In genomic region chr6:90701146-90701781, GRCh38 we compare ENCODE assay signal across 8 cellular contexts.
DNase-seq lines count a peak whose midpoint lies in the region; ATAC-seq, FAIRE-seq and TF ChIP-seq lines count a peak whose summit lies in the region.

No MANE protein-coding gene starts in this region.

- H3K79me2 ChIP-seq in HepG2 (ENCODE audit: insufficient read depth, low read length), result no peaks in the 10 kb centered on the region

- BruUV-seq in HepG2 (replicated peaks; lab: Mats Ljungman, UMichigan), result no TSS peak

- H3K27me3 Mint-ChIP-seq in type B pancreatic cell, result peaks cover 8% of the 10 kb centered on the region

- H3K27ac ChIP-seq in HepG2 (ENCODE audit: extremely low read length, insufficient read depth, low read length), result no peak overlapping the region
- H3K27ac ChIP-seq in right lobe of liver, result no peak overlapping the region

- CTCF ChIA-PET in HepG2 (lab: Yijun Ruan, JAX; ENCODE audit: low intra/inter-chr PET ratio, low total read pairs), result no interaction called here

- FAIRE-seq in HepG2 (lab: Jason Lieb, UNC) (no peak), frontal cortex (lab: Jason Lieb, UNC) (no peak)

- H3K4me1 ChIP-seq in HepG2 (ENCODE audit: insufficient read depth, low read length) (no peaks in the 10 kb centered on the region), right lobe of liver (no peaks in the 10 kb centered on the region)

- POLR2A ChIA-PET in HepG2 (lab: Yijun Ruan, JAX), result no interaction called here

- no peaks in the 10 kb centered on the region for H3K9me3 Mint-ChIP-seq in type B pancreatic cell

- intact Hi-C loops in HepG2 (cut with micrococcal nuclease; ENCODE audit: unreplicated experiment), result no loop called here
- intact Hi-C loops in right lobe of liver (cut with DNase I), result no loop called here

- DNase-seq in HepG2 (ENCODE audit: low spot score) (no peak), right lobe of liver (no peak), NOMO-1 treated with DMSO at 0.1 percent for 48 hours (lab: John Stamatoyannopoulos, UW; ENCODE audit: unreplicated experiment) (peak; percentile 70), frontal cortex (ENCODE audit: low spot score in 2 of 2) (no peak), superior temporal gyrus (ENCODE audit: extremely low spot score) (no peak), type B pancreatic cell (ENCODE audit: extremely low spot score, unreplicated experiment) (no peak)
- no peak for DNase-seq in stimulated activated naive CD4-positive, alpha-beta T cell (lab: John Stamatoyannopoulos, UW)

- no peaks in the 10 kb centered on the region for H3K9me3 ChIP-seq in HepG2 (ENCODE audit: low read length)
- no peaks in the 10 kb centered on the region for H3K9me3 ChIP-seq in right lobe of liver

- ATAC-seq in HepG2, result peak; percentile 41; the same call in 1 of the 3 replicates
- no peak for ATAC-seq in right lobe of liver
- ATAC-seq in HG02973 (IDR thresholded peaks at IDR 0.05; ENCODE audit: unreplicated experiment), result peak; percentile 89

- H3K4me2 ChIP-seq in HepG2 (ENCODE audit: low read depth, low read length), result no peak overlapping the region

- H2AFZ ChIP-seq in HepG2 (ENCODE audit: low read length), result no peak overlapping the region

- no peak for TF ChIP-seq CTCF in HepG2 (CRISPR knock-in tag; IDR thresholded peaks at IDR 0.05)
- TF ChIP-seq CTCF in right lobe of liver (IDR thresholded peaks at IDR 0.05), result no peak
- TF ChIP-seq CTCF in type B pancreatic cell (conservative IDR thresholded peaks at IDR 0.05), result no peak

- no peak overlapping the region for H3K9ac ChIP-seq in HepG2 (ENCODE audit: insufficient read depth, low read depth, low read length)

- H3K4me3 ChIP-seq in HepG2 (replicated peaks in 1 of 3; ENCODE audit: insufficient read depth in 1 of 3, low read depth in 2 of 3, low read length in 3 of 3) (no peak overlapping the region), right lobe of liver (no peak overlapping the region)

- H3K27me3 ChIP-seq in HepG2 (ENCODE audit: control insufficient read depth in 1 of 2, insufficient read depth in 2 of 2, low read length in 2 of 2) (no peaks in the 10 kb centered on the region), right lobe of liver (no peaks in the 10 kb centered on the region)

- H3K36me3 ChIP-seq in HepG2 (replicated peaks in 1 of 2; ENCODE audit: control insufficient read depth in 1 of 2, insufficient read depth in 2 of 2, low read length in 2 of 2) (no peaks in the 10 kb centered on the region), right lobe of liver (no peaks in the 10 kb centered on the region)

- TF ChIP-seq RAD21 in HepG2 (CRISPR knock-in tag; IDR thresholded peaks at IDR 0.05), result no peak

- peaks cover 4% of the 10 kb centered on the region for H3K4me1 Mint-ChIP-seq in type B pancreatic cell (ENCODE audit: unreplicated experiment)

- no peak for TF ChIP-seq POLR2A in HepG2 (IDR thresholded peaks at IDR 0.05; ENCODE audit: insufficient read depth in 1 of 2, low read depth in 2 of 2, low read length in 2 of 2)
- TF ChIP-seq POLR2A in right lobe of liver (IDR thresholded peaks at IDR 0.05), result no peak

- WGBS in HepG2 (ENCODE audit: low lambda C conversion rate), result 2% methylated on average over 7 of the region's 7 CpGs
- WGBS in right lobe of liver (ENCODE audit: insufficient coverage, low coverage, low lambda C conversion rate, missing lambda C conversion rate), result 18% methylated on average over 5 of the region's 7 CpGs

- no peaks in the 10 kb centered on the region for H4K20me1 ChIP-seq in HepG2 (ENCODE audit: insufficient read depth, low read length)

- TF ChIP-seq EP300 in HepG2 (IDR thresholded peaks at IDR 0.05; ENCODE audit: low read depth in 2 of 2, low read length in 2 of 2) (no peak), HepG2 (CRISPR knock-in tag; IDR thresholded peaks at IDR 0.05; ENCODE audit: borderline replicate concordance) (no peak)

- in situ Hi-C loops in HepG2 (cut with HindIII; ENCODE audit: extremely low pct_ligation_motif_present, low pct_unique_long_range_greater_than_20kb), result no loop called here

- no peak overlapping the region for H3K27ac Mint-ChIP-seq in type B pancreatic cell

- no peak overlapping the region for H3K4me3 Mint-ChIP-seq in type B pancreatic cell

- H3K36me3 Mint-ChIP-seq in type B pancreatic cell, result no peaks in the 10 kb centered on the region

TF ChIP-seq in HepG2, 621 proteins besides CTCF, POLR2A, EP300 and RAD21 (continues in another document):
- TF ChIP-seq ZNF260 (CRISPR knock-in tag; IDR thresholded peaks at IDR 0.05; ENCODE audit: borderline replicate concordance, low read depth), result no peak
- TF ChIP-seq ZFP36 (IDR thresholded peaks at IDR 0.05; ENCODE audit: borderline replicate concordance, low read depth, low read length, partially characterized antibody), result no peak
- no peak for TF ChIP-seq AKNA (CRISPR knock-in tag; IDR thresholded peaks at IDR 0.05; ENCODE audit: borderline replicate concordance)
- no peak for TF ChIP-seq FOXO4 (CRISPR knock-in tag; conservative IDR thresholded peaks at IDR 0.05)
- no peak for TF ChIP-seq ZNF468 (CRISPR knock-in tag; IDR thresholded peaks at IDR 0.05)
- TF ChIP-seq HOXD1 (CRISPR knock-in tag; IDR thresholded peaks at IDR 0.05), result no peak
- no peak for TF ChIP-seq YEATS4 (CRISPR knock-in tag; IDR thresholded peaks at IDR 0.05; ENCODE audit: borderline replicate concordance)
- no peak for TF ChIP-seq MAFK (conservative IDR thresholded peaks at IDR 0.05 in 1 of 2, IDR thresholded peaks at IDR 0.05 in 1 of 2; ENCODE audit: low read length in 2 of 2)
- TF ChIP-seq SALL1 (CRISPR knock-in tag; IDR thresholded peaks at IDR 0.05), result no peak
- TF ChIP-seq ZNF207 (IDR thresholded peaks at IDR 0.05; ENCODE audit: borderline replicate concordance), result no peak
- TF ChIP-seq NCOA2 (CRISPR knock-in tag; IDR thresholded peaks at IDR 0.05), result no peak
- TF ChIP-seq ZNF281 (CRISPR knock-in tag; IDR thresholded peaks at IDR 0.05; ENCODE audit: borderline replicate concordance), result no peak
- TF ChIP-seq KDM1A (CRISPR knock-in tag; IDR thresholded peaks at IDR 0.05), result no peak
- no peak for TF ChIP-seq RXRA (CRISPR knock-in tag; IDR thresholded peaks at IDR 0.05)

Comparison
In these comparisons a context has a peak if more than half of its experiments do, and no peak if none do; other contexts are left out.
1. ATAC-seq: peak in HepG2 (single experiment) and HG02973 (single experiment); none in right lobe of liver (0 of 4).